Comparison of ENCODE assay signal across 18 cellular contexts in genomic region chr2:47293967-47294366, GRCh38.
"Had no signal": no experiment of that assay in that cellular context is flagged by ENCODE, and none has a peak within 500 bp of the region (broad histone marks: within the 10 kb centered on the region; RNA-seq: fewer than 3 reads in every experiment).

No MANE protein-coding gene starts in this region.

- H3K27ac ChIP-seq: body of pancreas, parathyroid adenoma, thyroid gland, vagina had no signal

- ATAC-seq: activated CD8-positive, alpha-beta T cell treated with anti-CD3 and anti-CD28 coated beads for 36 hours; activated T-helper 17 cell treated with anti-CD3 and anti-CD28 coated beads, Interleukin-2, amount 50 U/mL, for 72 hours; body of pancreas; stimulated activated naive B cell treated with anti-CD40 and anti-IgM and Interleukin-4, amounts not matched to agents 10 μg/mL and 1 μg/mL and 100 μg/mL, for 72 hours had no signal

- H3K27me3 ChIP-seq: body of pancreas, thyroid gland, vagina had no signal

- H3K9me3 ChIP-seq: body of pancreas, thyroid gland, vagina had no signal

- H3K36me3 ChIP-seq: thyroid gland, vagina had no signal

- FAIRE-seq: colon had no signal

- H3K4me3 ChIP-seq: body of pancreas, thyroid gland, vagina had no signal

- DNase-seq: activated B cell treated with CpG ODN at 0.5 μM for 24 hours; activated CD4-positive, alpha-beta T cell treated with anti-CD3 and anti-CD28 coated beads, Interleukin-2, amount 10 ng/mL, durations not matched to agents 24 days and 14 days; activated CD8-positive, alpha-beta T cell treated with anti-CD3 and anti-CD28 coated beads for 36 hours; activated naive CD4-positive, alpha-beta T cell treated with Interleukin-2 at 50 U/mL for 16 hours; activated naive CD8-positive, alpha-beta T cell treated with anti-CD3 and anti-CD28 coated beads, Interleukin-2, amount 10 ng/mL, durations not matched to agents 7 days and 5 days; activated T-cell treated with anti-CD3 and anti-CD28 coated beads, Interleukin-2, amount 50 U/mL, for 1 hour; amygdala; body of pancreas; foreskin melanocyte; hypothalamus; islet precursor cell; mammary epithelial cell; stimulated activated naive B cell treated with anti-CD40 and anti-IgM and Interleukin-4, amounts not matched to agents 10 μg/mL and 1 μg/mL and 100 μg/mL, for 72 hours; thyroid gland had no signal

- H3K4me1 ChIP-seq: body of pancreas, parathyroid adenoma, thyroid gland, vagina had no signal
